ENCODE assay signal across 20 cellular contexts in genomic region chrX:41693024-41693423, GRCh38. TPM values are rescaled to one million over a fixed set of nuclear protein-coding genes. Genes with fewer than 3 reads are reported as not detected.
DNase-seq lines count a peak whose midpoint lies in the region; ATAC-seq and FAIRE-seq lines count a peak whose summit lies in the region.
"Had no signal": no experiment of that assay in that cellular context is flagged by ENCODE, and none has a peak within 500 bp of the region (broad histone marks: within the 10 kb centered on the region; RNA-seq: fewer than 3 reads in every experiment).

No MANE protein-coding gene starts in this region.

- H3K36me3 Mint-ChIP-seq in activated CD8-positive, alpha-beta memory T cell treated with anti-CD3 and anti-CD28 coated beads, Interleukin-2, amount 10 ng/mL, durations not matched to agents 7 days and 5 days = peaks cover 10% of the 10 kb centered on the region
- peaks cover 23% of the 10 kb centered on the region for H3K36me3 Mint-ChIP-seq in activated naive CD8-positive, alpha-beta T cell treated with anti-CD3 and anti-CD28 coated beads, Interleukin-2, amount 10 ng/mL, durations not matched to agents 7 days and 5 days
- peaks cover 13% of the 10 kb centered on the region for H3K36me3 Mint-ChIP-seq in natural killer cell treated with Interleukin-12 subunit alpha and Interleukin-12 subunit beta and Interleukin-15 and Interleukin-18, amount 100 ng/mL, for 72 hours

- H3K4me1 Mint-ChIP-seq in activated CD8-positive, alpha-beta memory T cell treated with anti-CD3 and anti-CD28 coated beads, Interleukin-2, amount 10 ng/mL, durations not matched to agents 7 days and 5 days = peaks cover 47% of the 10 kb centered on the region
- H3K4me1 Mint-ChIP-seq in activated naive CD8-positive, alpha-beta T cell treated with anti-CD3 and anti-CD28 coated beads, Interleukin-2, amount 10 ng/mL, durations not matched to agents 7 days and 5 days = peaks cover 36% of the 10 kb centered on the region
- peaks cover 24 to 40% of the 10 kb centered on the region in 2 donors for H3K4me1 Mint-ChIP-seq in natural killer cell treated with Interleukin-12 subunit alpha and Interleukin-12 subunit beta and Interleukin-15 and Interleukin-18, amount 100 ng/mL, for 72 hours (ENCODE audit: low read depth in 2 of 2)

- no peaks in the 10 kb centered on the region for H3K9me3 Mint-ChIP-seq in activated CD8-positive, alpha-beta memory T cell treated with anti-CD3 and anti-CD28 coated beads, Interleukin-2, amount 10 ng/mL, durations not matched to agents 7 days and 5 days (ENCODE audit: low read depth)
- peaks cover 2% of the 10 kb centered on the region for H3K9me3 Mint-ChIP-seq in activated naive CD8-positive, alpha-beta T cell treated with anti-CD3 and anti-CD28 coated beads, Interleukin-2, amount 10 ng/mL, durations not matched to agents 7 days and 5 days
- H3K9me3 Mint-ChIP-seq in natural killer cell treated with Interleukin-12 subunit alpha and Interleukin-12 subunit beta and Interleukin-15 and Interleukin-18, amount 100 ng/mL, for 72 hours = no peaks in the 10 kb centered on the region

- FAIRE-seq in GM19239 (lab: Jason Lieb, UNC) = peak; percentile 89
- FAIRE-seq: A204.1, K562 had no signal

- H3K4me3 Mint-ChIP-seq in activated CD8-positive, alpha-beta memory T cell treated with anti-CD3 and anti-CD28 coated beads, Interleukin-2, amount 10 ng/mL, durations not matched to agents 7 days and 5 days = peak overlapping the region; percentile 41
- H3K4me3 Mint-ChIP-seq in activated naive CD8-positive, alpha-beta T cell treated with anti-CD3 and anti-CD28 coated beads, Interleukin-2, amount 10 ng/mL, durations not matched to agents 7 days and 5 days = peak overlapping the region; percentile 61
- peak overlapping the region; percentile 58 for H3K4me3 Mint-ChIP-seq in natural killer cell treated with Interleukin-12 subunit alpha and Interleukin-12 subunit beta and Interleukin-15 and Interleukin-18, amount 100 ng/mL, for 72 hours

- POLR2A ChIA-PET in activated naive CD8-positive, alpha-beta T cell treated with anti-CD3 and anti-CD28 coated beads, Interleukin-2, amount 10 ng/mL, durations not matched to agents 7 days and 5 days (lab: Charles Lee) = no interaction called here

- no peaks in the 10 kb centered on the region for H3K27me3 Mint-ChIP-seq in activated CD8-positive, alpha-beta memory T cell treated with anti-CD3 and anti-CD28 coated beads, Interleukin-2, amount 10 ng/mL, durations not matched to agents 7 days and 5 days
- no peaks in the 10 kb centered on the region for H3K27me3 Mint-ChIP-seq in activated naive CD8-positive, alpha-beta T cell treated with anti-CD3 and anti-CD28 coated beads, Interleukin-2, amount 10 ng/mL, durations not matched to agents 7 days and 5 days
- H3K27me3 Mint-ChIP-seq in natural killer cell treated with Interleukin-12 subunit alpha and Interleukin-12 subunit beta and Interleukin-15 and Interleukin-18, amount 100 ng/mL, for 72 hours = peaks cover 0 to 9% of the 10 kb centered on the region in 2 donors

- CTCF ChIA-PET in activated CD8-positive, alpha-beta memory T cell treated with anti-CD3 and anti-CD28 coated beads, Interleukin-2, amount 10 ng/mL, durations not matched to agents 7 days and 5 days (lab: Charles Lee) = no interaction called here

- peak; percentile 51 for ATAC-seq in activated CD8-positive, alpha-beta memory T cell treated with anti-CD3 and anti-CD28 coated beads, Interleukin-2, amount 10 ng/mL, durations not matched to agents 7 days and 5 days
- ATAC-seq in activated naive CD8-positive, alpha-beta T cell treated with anti-CD3 and anti-CD28 coated beads, Interleukin-2, amount 10 ng/mL, durations not matched to agents 7 days and 5 days (ENCODE audit: low read depth) = peak; percentile 52
- ATAC-seq in natural killer cell treated with Interleukin-12 subunit alpha and Interleukin-12 subunit beta and Interleukin-15 and Interleukin-18, amount 100 ng/mL, for 72 hours = no peak
- ATAC-seq in HG03460 (IDR thresholded peaks at IDR 0.05; ENCODE audit: unreplicated experiment) = no peak
- ATAC-seq: K562, PC-3 had no signal

- DNase-seq in activated CD8-positive, alpha-beta memory T cell treated with anti-CD3 and anti-CD28 coated beads, Interleukin-2, amount 10 ng/mL, durations not matched to agents 7 days and 5 days = no peak
- no peak for DNase-seq in activated CD8-positive, alpha-beta memory T cell treated with anti-CD3 and anti-CD28 coated beads for 24 hours
- DNase-seq in GM19239 (ENCODE audit: insufficient read length, low spot score) (no peak), islet precursor cell (no peak), NOMO-1 (lab: John Stamatoyannopoulos, UW; ENCODE audit: unreplicated experiment in 2 of 2) (no peak)
- DNase-seq in activated naive CD8-positive, alpha-beta T cell treated with anti-CD3 and anti-CD28 coated beads, Interleukin-2, amount 10 ng/mL, durations not matched to agents 7 days and 5 days = no peak
- no peak for DNase-seq in natural killer cell treated with Interleukin-12 subunit alpha and Interleukin-12 subunit beta and Interleukin-15 and Interleukin-18, amount 100 ng/mL, for 72 hours (ENCODE audit: low spot score)
- DNase-seq: DMS 273 treated with DMSO at 0.1 percent for 48 hours; GF-D8; NCI-H1417 treated with DMSO at 0.1 percent for 48 hours; NCI-H1930; NCI-H2171; NCI-H446 treated with DMSO at 0.1 percent for 48 hours; NK-92 treated with Interleukin-12 subunit alpha and Interleukin-12 subunit beta, amount 100 ng/mL, for 24 hours; PC-3 had no signal

- peak overlapping the region; percentile 78 for H3K27ac Mint-ChIP-seq in activated CD8-positive, alpha-beta memory T cell treated with anti-CD3 and anti-CD28 coated beads, Interleukin-2, amount 10 ng/mL, durations not matched to agents 7 days and 5 days
- peak overlapping the region; percentile 85 for H3K27ac Mint-ChIP-seq in activated naive CD8-positive, alpha-beta T cell treated with anti-CD3 and anti-CD28 coated beads, Interleukin-2, amount 10 ng/mL, durations not matched to agents 7 days and 5 days
- peak overlapping the region; percentile 55 to 87 for H3K27ac Mint-ChIP-seq in natural killer cell treated with Interleukin-12 subunit alpha and Interleukin-12 subunit beta and Interleukin-15 and Interleukin-18, amount 100 ng/mL, for 72 hours

RNA-seq across cellular contexts. Expression of gene GPR34, which starts 4.3 kb away (rescaled TPM):
- 1 to 10 TPM in 1 of 2 experiments, under 1 TPM in 1; 0.67 to 1.3 TPM for total RNA-seq in activated CD8-positive, alpha-beta memory T cell treated with anti-CD3 and anti-CD28 coated beads, Interleukin-2, amount 10 ng/mL, durations not matched to agents 7 days and 5 days
- 1 to 10 TPM; 1.8 to 2.7 TPM for total RNA-seq in activated naive CD8-positive, alpha-beta T cell treated with anti-CD3 and anti-CD28 coated beads, Interleukin-2, amount 10 ng/mL, durations not matched to agents 7 days and 5 days
- total RNA-seq in natural killer cell treated with Interleukin-12 subunit alpha and Interleukin-12 subunit beta and Interleukin-15 and Interleukin-18, amount 100 ng/mL, for 72 hours = 1 to 10 TPM in 1 of 2 donors, under 1 TPM in 1; 0.64 to 1.5 TPM
- total RNA-seq: Daoy, H1, K562, PC-3 had no signal

RNA-seq across cellular contexts. Expression of gene GPR82, which starts 31.0 kb away (rescaled TPM):
- total RNA-seq in activated CD8-positive, alpha-beta memory T cell treated with anti-CD3 and anti-CD28 coated beads, Interleukin-2, amount 10 ng/mL, durations not matched to agents 7 days and 5 days = under 1 TPM; 0.21 to 0.47 TPM
- total RNA-seq in activated naive CD8-positive, alpha-beta T cell treated with anti-CD3 and anti-CD28 coated beads, Interleukin-2, amount 10 ng/mL, durations not matched to agents 7 days and 5 days = 1 to 10 TPM in 1 of 2 experiments, under 1 TPM in 1; 0.97 to 1.1 TPM
- 1 to 10 TPM in 1 of 2 donors, under 1 TPM in 1; 0.33 to 1.9 TPM for total RNA-seq in natural killer cell treated with Interleukin-12 subunit alpha and Interleukin-12 subunit beta and Interleukin-15 and Interleukin-18, amount 100 ng/mL, for 72 hours
- total RNA-seq: Daoy, H1, K562, PC-3 had no signal

Comparison
In these comparisons a context has a peak if more than half of its experiments do, and no peak if none do; other contexts are left out.
1. ATAC-seq: peak in activated CD8-positive, alpha-beta memory T cell treated with anti-CD3 and anti-CD28 coated beads, Interleukin-2, amount 10 ng/mL, durations not matched to agents 7 days and 5 days (single experiment) and activated naive CD8-positive, alpha-beta T cell treated with anti-CD3 and anti-CD28 coated beads, Interleukin-2, amount 10 ng/mL, durations not matched to agents 7 days and 5 days (single experiment); none in natural killer cell treated with Interleukin-12 subunit alpha and Interleukin-12 subunit beta and Interleukin-15 and Interleukin-18, amount 100 ng/mL, for 72 hours (0 of 2) and HG03460 (single experiment).
2. Peak in every context shown above with its lines, with median percentiles within 50 percentile points of each other: H3K27ac Mint-ChIP-seq and H3K4me3 Mint-ChIP-seq.